In the genomic region with DNA sequence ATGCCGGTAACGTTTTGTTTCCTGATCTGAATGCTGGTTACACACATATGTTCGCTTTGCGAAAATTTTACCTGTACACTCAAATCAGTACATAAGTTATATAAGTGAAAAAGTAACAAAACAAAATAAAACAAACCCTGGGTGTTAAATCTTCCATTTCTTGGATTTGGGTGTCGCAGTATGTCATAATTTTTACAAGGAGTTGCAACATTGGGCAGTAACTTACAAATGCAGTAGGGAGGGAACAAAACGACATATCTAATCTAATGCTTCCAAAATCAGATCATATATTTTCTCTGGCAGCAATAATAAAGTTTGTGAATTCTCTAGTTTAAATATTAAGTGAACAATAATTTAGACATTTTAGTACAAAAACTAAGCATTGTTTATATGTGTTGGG, we compare ENCODE assay signal across 23 cellular contexts.
"Had no signal": no experiment of that assay in that cellular context is flagged by ENCODE, and none has a peak within 500 bp of the region (broad histone marks: within the 10 kb centered on the region; RNA-seq: fewer than 3 reads in every experiment).

No MANE protein-coding gene starts in this region.

- H3K4me1 ChIP-seq: suprapubic skin, tibial artery, upper lobe of right lung had no signal

- H3K9me3 Mint-ChIP-seq: effector memory CD8-positive, alpha-beta T cell had no signal

- H3K4me3 Mint-ChIP-seq: activated naive CD4-positive, alpha-beta T cell treated with anti-CD3 and anti-CD28 coated beads for 36 hours; activated naive CD8-positive, alpha-beta T cell treated with anti-CD3 and anti-CD28 coated beads, Interleukin-2, amount 10 ng/mL, durations not matched to agents 7 days and 5 days; effector memory CD8-positive, alpha-beta T cell; naive thymus-derived CD8-positive, alpha-beta T cell; T-helper 2 cell treated with Interferon-gamma antibody and Interleukin-4, amounts not matched to agents 5 μg/mL and 100 μg/mL, for 36 hours had no signal

- H3K27ac ChIP-seq: foreskin keratinocyte, heart left ventricle, spleen, suprapubic skin, tibial artery, upper lobe of right lung, WERI-Rb-1 had no signal

- H3K27ac Mint-ChIP-seq: activated naive CD4-positive, alpha-beta T cell treated with anti-CD3 and anti-CD28 coated beads for 36 hours; activated naive CD8-positive, alpha-beta T cell treated with anti-CD3 and anti-CD28 coated beads, Interleukin-2, amount 10 ng/mL, durations not matched to agents 7 days and 5 days; effector memory CD8-positive, alpha-beta T cell; T-helper 2 cell treated with Interferon-gamma antibody and Interleukin-4, amounts not matched to agents 5 μg/mL and 100 μg/mL, for 36 hours had no signal

- H3K27me3 ChIP-seq: foreskin keratinocyte, heart left ventricle, spleen, suprapubic skin, tibial artery, upper lobe of right lung had no signal

- ATAC-seq: activated CD4-positive, CD25-positive, alpha-beta regulatory T cell treated with anti-CD3 and anti-CD28 coated beads, Interleukin-2, amount 50 U/mL, for 24 hours; effector memory CD8-positive, alpha-beta T cell; heart left ventricle; naive thymus-derived CD8-positive, alpha-beta T cell; right cardiac atrium; upper lobe of right lung had no signal

- DNase-seq: activated CD4-positive, alpha-beta T cell treated with anti-CD3 and anti-CD28 coated beads for 48 hours; activated CD4-positive, alpha-beta T cell treated with anti-CD3 and anti-CD28 coated beads, Interleukin-2, amount 50 U/mL, for 48 hours; activated CD8-positive, alpha-beta memory T cell treated with anti-CD3 and anti-CD28 coated beads for 24 hours; activated effector memory CD4-positive, alpha-beta T cell treated with Interleukin-2 at 50 U/mL for 16 hours; activated naive CD4-positive, alpha-beta T cell treated with anti-CD3 and anti-CD28 coated beads for 36 hours; activated naive CD8-positive, alpha-beta T cell treated with anti-CD3 and anti-CD28 coated beads, Interleukin-2, amount 10 ng/mL, durations not matched to agents 7 days and 5 days; amniotic stem cell; caudate nucleus; cortex of kidney; effector memory CD8-positive, alpha-beta T cell; foreskin keratinocyte; heart left ventricle; midbrain; naive thymus-derived CD8-positive, alpha-beta T cell; right cardiac atrium; spleen; stimulated activated naive CD4-positive, alpha-beta T cell; tibial artery; upper lobe of right lung; WERI-Rb-1 had no signal

- H3K4me3 ChIP-seq: heart left ventricle, spleen, suprapubic skin, tibial artery, upper lobe of right lung had no signal

- H3K27me3 Mint-ChIP-seq: activated naive CD8-positive, alpha-beta T cell treated with anti-CD3 and anti-CD28 coated beads, Interleukin-2, amount 10 ng/mL, durations not matched to agents 7 days and 5 days; effector memory CD8-positive, alpha-beta T cell; naive thymus-derived CD8-positive, alpha-beta T cell had no signal

- H3K9me3 ChIP-seq: heart left ventricle, spleen, suprapubic skin, tibial artery, upper lobe of right lung had no signal
